24 cellular contexts compared by ENCODE assay signal in genomic region chr2:127146071-127146725, GRCh38. TPM values are rescaled to one million over a fixed set of nuclear protein-coding genes. Genes with fewer than 3 reads are reported as not detected.
DNase-seq lines count a peak whose midpoint lies in the region; ATAC-seq and TF ChIP-seq lines count a peak whose summit lies in the region.
"Had no signal": no experiment of that assay in that cellular context is flagged by ENCODE, and none has a peak within 500 bp of the region (broad histone marks: within the 10 kb centered on the region; RNA-seq: fewer than 3 reads in every experiment).

No MANE protein-coding gene starts in this region.

- H2AFZ ChIP-seq in PC-9: no peak overlapping the region

- H3K27ac ChIP-seq in PC-9: peak overlapping the region; percentile 78
- no peak overlapping the region for H3K27ac ChIP-seq in testis
- H3K27ac ChIP-seq: epithelial cell of prostate, SK-N-MC had no signal

- H3K36me3 ChIP-seq in PC-9 (ENCODE audit: low read depth) (no peaks in the 10 kb centered on the region; the same call in 1 of the 2 replicates), testis (ENCODE audit: low read depth, missing control alignments) (no peaks in the 10 kb centered on the region)
- H3K36me3 ChIP-seq: adrenal gland had no signal

- peaks cover 19% of the 10 kb centered on the region for H3F3A ChIP-seq in PC-9 (ENCODE audit: insufficient read depth, low read depth)

- H3K36me3 Mint-ChIP-seq in chondrocyte (ENCODE audit: low read depth): peaks cover 3% of the 10 kb centered on the region
- no peaks in the 10 kb centered on the region for H3K36me3 Mint-ChIP-seq in activated CD4-positive, alpha-beta T cell treated with anti-CD3 and anti-CD28 coated beads, Interleukin-2, amount 10 ng/mL, durations not matched to agents 24 days and 14 days (ENCODE audit: low read depth)
- H3K36me3 Mint-ChIP-seq in stimulated activated effector memory CD8-positive, alpha-beta T cell treated with anti-CD3 and anti-CD28 coated beads, Interleukin-12 subunit alpha, Interleukin-12 subunit beta, amount 100 ng/mL, for 72 hours: no peaks in the 10 kb centered on the region
- H3K36me3 Mint-ChIP-seq: CD4-positive, CD25-positive, alpha-beta regulatory T cell had no signal

- no peaks in the 10 kb centered on the region for H3K9me2 ChIP-seq in PC-9 (ENCODE audit: insufficient read depth)

- H3K4me2 ChIP-seq in PC-9: peak overlapping the region; percentile 41

- no peaks in the 10 kb centered on the region for H3K27me3 ChIP-seq in PC-9 (ENCODE audit: insufficient read depth, low read depth)
- H3K27me3 ChIP-seq in testis: no peaks in the 10 kb centered on the region
- H3K27me3 ChIP-seq: adrenal gland, foreskin keratinocyte had no signal

- POLR2A ChIA-PET in PC-9 (lab: Charles Lee; ENCODE audit: unreplicated experiment): interaction anchor here (0.6 kb wide), 1 partner anchor 51 kb away, joined by 4 read pairs; no protein-coding TSS in a partner anchor

- H3K9me3 Mint-ChIP-seq in chondrocyte (ENCODE audit: low read depth): peaks cover 6% of the 10 kb centered on the region
- H3K9me3 Mint-ChIP-seq in activated CD4-positive, alpha-beta T cell treated with anti-CD3 and anti-CD28 coated beads, Interleukin-2, amount 10 ng/mL, durations not matched to agents 24 days and 14 days: no peaks in the 10 kb centered on the region
- H3K9me3 Mint-ChIP-seq in stimulated activated effector memory CD8-positive, alpha-beta T cell treated with anti-CD3 and anti-CD28 coated beads, Interleukin-12 subunit alpha, Interleukin-12 subunit beta, amount 100 ng/mL, for 72 hours: no peaks in the 10 kb centered on the region
- H3K9me3 Mint-ChIP-seq: CD4-positive, CD25-positive, alpha-beta regulatory T cell had no signal

- H4K20me1 ChIP-seq in PC-9 (ENCODE audit: insufficient read depth): no peaks in the 10 kb centered on the region

- peaks cover 16% of the 10 kb centered on the region for H3K9me3 ChIP-seq in PC-9 (ENCODE audit: insufficient read depth, low read depth)
- H3K9me3 ChIP-seq in testis: no peaks in the 10 kb centered on the region
- H3K9me3 ChIP-seq: adrenal gland had no signal

- BruUV-seq in PC-9 (replicated peaks; lab: Mats Ljungman, UMichigan): no TSS peak

- no peaks in the 10 kb centered on the region for H3K79me2 ChIP-seq in PC-9 (ENCODE audit: low read depth)

- no peak for TF ChIP-seq POLR2A in testis (IDR thresholded peaks at IDR 0.05)

- 56 to 87% methylated on average over 14 to 18 of the region's 18 CpGs for WGBS in testis, 2 donors

- no peak for ATAC-seq in stimulated activated effector memory CD8-positive, alpha-beta T cell treated with anti-CD3 and anti-CD28 coated beads, Interleukin-12 subunit alpha, Interleukin-12 subunit beta, amount 100 ng/mL, for 72 hours
- ATAC-seq: T-helper 17 cell had no signal

- TF ChIP-seq CTCF in PC-9 (conservative IDR thresholded peaks at IDR 0.05): no peak
- no peak for TF ChIP-seq CTCF in chondrocyte (IDR thresholded peaks at IDR 0.05)
- TF ChIP-seq CTCF in testis (IDR thresholded peaks at IDR 0.05): no peak

- H3K27me3 Mint-ChIP-seq in chondrocyte (ENCODE audit: low read depth): no peaks in the 10 kb centered on the region
- H3K27me3 Mint-ChIP-seq in activated CD4-positive, alpha-beta T cell treated with anti-CD3 and anti-CD28 coated beads, Interleukin-2, amount 10 ng/mL, durations not matched to agents 24 days and 14 days: peaks cover 3% of the 10 kb centered on the region

- DNase-seq in PC-9: no peak
- no peak for DNase-seq in chondrocyte (ENCODE audit: low spot score)
- DNase-seq in mesenteric fat pad (ENCODE audit: low spot score): peak; percentile 84
- peak; percentile 44 for DNase-seq in testis
- DNase-seq in activated CD4-positive, alpha-beta T cell treated with anti-CD3 and anti-CD28 coated beads, Interleukin-2, amount 10 ng/mL, durations not matched to agents 24 days and 14 days: no peak
- no peak for DNase-seq in stimulated activated effector memory CD8-positive, alpha-beta T cell treated with anti-CD3 and anti-CD28 coated beads, Interleukin-12 subunit alpha, Interleukin-12 subunit beta, amount 100 ng/mL, for 72 hours (ENCODE audit: low spot score in 2 of 2)
- no peak for DNase-seq in stimulated activated CD4-positive, alpha-beta T cell treated with anti-CD3 and anti-CD28 coated beads, Interleukin-4, amount 100 ng/mL, for 4 hours
- DNase-seq: activated CD4-positive, alpha-beta T cell treated with anti-CD3 and anti-CD28 coated beads, Interleukin-2, amount 10 ng/mL, durations not matched to agents 7 days and 5 days; activated CD8-positive, alpha-beta memory T cell treated with anti-CD3 and anti-CD28 coated beads, Interleukin-2, amount 50 U/mL, for 48 hours; CD4-positive, CD25-positive, alpha-beta regulatory T cell; DMS 273 treated with DMSO at 0.1 percent for 48 hours; hypothalamus; KBM-7; NCI-H146; NCI-H2171; NCI-H526 treated with DMSO at 0.1 percent for 48 hours; right cardiac atrium; stimulated activated CD4-positive, alpha-beta T cell treated with anti-CD3 and anti-CD28 coated beads, Interleukin-15, amount 100 ng/mL, for 24 hours; T-helper 17 cell had no signal

- CTCF ChIA-PET in PC-9 (lab: Charles Lee): interaction anchor here (0.8 to 1.2 kb wide), 2 partner anchors 8 to 22 kb away, joined by 3 read pairs; no protein-coding TSS in a partner anchor

- no peak overlapping the region for H3K4me3 ChIP-seq in PC-9
- H3K4me3 ChIP-seq in testis: no peak overlapping the region
- H3K4me3 ChIP-seq: adrenal gland, lung, SK-N-MC had no signal

- H3K4me3 Mint-ChIP-seq in chondrocyte (ENCODE audit: unreplicated experiment): no peak overlapping the region
- no peak overlapping the region for H3K4me3 Mint-ChIP-seq in activated CD4-positive, alpha-beta T cell treated with anti-CD3 and anti-CD28 coated beads, Interleukin-2, amount 10 ng/mL, durations not matched to agents 24 days and 14 days
- H3K4me3 Mint-ChIP-seq in stimulated activated effector memory CD8-positive, alpha-beta T cell treated with anti-CD3 and anti-CD28 coated beads, Interleukin-12 subunit alpha, Interleukin-12 subunit beta, amount 100 ng/mL, for 72 hours: no peak overlapping the region
- H3K4me3 Mint-ChIP-seq: activated CD4-positive, alpha-beta T cell treated with anti-CD3 and anti-CD28 coated beads, Interleukin-2, amount 10 ng/mL, durations not matched to agents 7 days and 5 days; CD4-positive, CD25-positive, alpha-beta regulatory T cell; T-helper 17 cell had no signal

- H3K27ac Mint-ChIP-seq in chondrocyte (ENCODE audit: unreplicated experiment): peak overlapping the region; percentile 97
- no peak overlapping the region for H3K27ac Mint-ChIP-seq in activated CD4-positive, alpha-beta T cell treated with anti-CD3 and anti-CD28 coated beads, Interleukin-2, amount 10 ng/mL, durations not matched to agents 24 days and 14 days
- no peak overlapping the region for H3K27ac Mint-ChIP-seq in stimulated activated effector memory CD8-positive, alpha-beta T cell treated with anti-CD3 and anti-CD28 coated beads, Interleukin-12 subunit alpha, Interleukin-12 subunit beta, amount 100 ng/mL, for 72 hours
- H3K27ac Mint-ChIP-seq: activated CD4-positive, alpha-beta T cell treated with anti-CD3 and anti-CD28 coated beads, Interleukin-2, amount 10 ng/mL, durations not matched to agents 7 days and 5 days; CD4-positive, CD25-positive, alpha-beta regulatory T cell; T-helper 17 cell had no signal

- H3K4me1 ChIP-seq in PC-9 (replicated peaks; ENCODE audit: insufficient read depth) (peaks cover 67% of the 10 kb centered on the region), testis (peaks cover 17% of the 10 kb centered on the region)

- peaks cover 62% of the 10 kb centered on the region for H3K4me1 Mint-ChIP-seq in chondrocyte (ENCODE audit: low read depth)
- H3K4me1 Mint-ChIP-seq in activated CD4-positive, alpha-beta T cell treated with anti-CD3 and anti-CD28 coated beads, Interleukin-2, amount 10 ng/mL, durations not matched to agents 24 days and 14 days: no peaks in the 10 kb centered on the region
- H3K4me1 Mint-ChIP-seq in stimulated activated effector memory CD8-positive, alpha-beta T cell treated with anti-CD3 and anti-CD28 coated beads, Interleukin-12 subunit alpha, Interleukin-12 subunit beta, amount 100 ng/mL, for 72 hours: no peaks in the 10 kb centered on the region
- H3K4me1 Mint-ChIP-seq: activated CD4-positive, alpha-beta T cell treated with anti-CD3 and anti-CD28 coated beads, Interleukin-2, amount 10 ng/mL, durations not matched to agents 7 days and 5 days; CD4-positive, CD25-positive, alpha-beta regulatory T cell; T-helper 17 cell had no signal

- intact Hi-C loops in PC-9 (cut with micrococcal nuclease; ENCODE audit: unreplicated experiment) (loop anchor here (5.0 kb wide), 1 partner anchor 64 kb away; no protein-coding TSS in a partner anchor), testis (cut with DNase I; ENCODE audit: low total_unique reads) (no loop called here)
- intact Hi-C loops in activated CD4-positive, alpha-beta T cell treated with anti-CD3 and anti-CD28 coated beads, Interleukin-2, amount 10 ng/mL, durations not matched to agents 24 days and 14 days (cut with micrococcal nuclease): no loop called here

RNA-seq across cellular contexts. Expression of gene BIN1, which starts 39.2 kb away (rescaled TPM):
- 87.5 and 95.6 TPM in 2 replicates for total RNA-seq in PC-9 (2021)
- total RNA-seq in chondrocyte: 40.0 to 64.0 TPM (median 63.6 TPM) in 3 replicates
- 87.0 TPM for total RNA-seq in mesenteric fat pad
- total RNA-seq in testis: 10 to 100 TPM; 25.0 to 28.7 TPM
- polyA plus RNA-seq in testis (ENCODE audit: insufficient read depth, low read depth, low replicate concordance): 38.8 TPM
- 38.3 and 39.7 TPM in 2 replicates for total RNA-seq in activated CD4-positive, alpha-beta T cell treated with anti-CD3 and anti-CD28 coated beads, Interleukin-2, amount 10 ng/mL, durations not matched to agents 24 days and 14 days

Comparison
In these comparisons a context has a peak if more than half of its experiments do, and no peak if none do; other contexts are left out.
1. DNase-seq: peak in mesenteric fat pad (single experiment) and testis (single experiment); none in PC-9 (0 of 2), chondrocyte (single experiment), activated CD4-positive, alpha-beta T cell treated with anti-CD3 and anti-CD28 coated beads, Interleukin-2, amount 10 ng/mL, durations not matched to agents 24 days and 14 days (single experiment), stimulated activated effector memory CD8-positive, alpha-beta T cell treated with anti-CD3 and anti-CD28 coated beads, Interleukin-12 subunit alpha, Interleukin-12 subunit beta, amount 100 ng/mL, for 72 hours (0 of 2) and stimulated activated CD4-positive, alpha-beta T cell treated with anti-CD3 and anti-CD28 coated beads, Interleukin-4, amount 100 ng/mL, for 4 hours (0 of 2).